Comparison of ENCODE assay signal across 8 cellular contexts in genomic region chr17:42682400-42683384, GRCh38. TPM values are rescaled to one million over a fixed set of nuclear protein-coding genes. Genes with fewer than 3 reads are reported as not detected.
DNase-seq lines count a peak whose midpoint lies in the region; ATAC-seq and TF ChIP-seq lines count a peak whose summit lies in the region.

TSS of gene CNTNAP1 (plus strand) at chr17:42682531. CDS start at chr17:42682830, 299 bp downstream.

- peaks cover 43 to 55% (median 51%) of the 10 kb centered on the region in 10 experiments for H3K4me1 ChIP-seq in BLaER1 treated with 17β-estradiol and CSF1 and Interleukin-3, amounts not matched to agents 10 nM and 100 nM
- H3K4me1 ChIP-seq in OCI-LY1 (ENCODE audit: insufficient read depth, low read length, severe bottlenecking) (peaks cover 35% of the 10 kb centered on the region), body of pancreas (peaks cover 46% of the 10 kb centered on the region), iPS DF 6.9 (ENCODE audit: control insufficient read depth, insufficient read depth, low read length) (peaks cover 13% of the 10 kb centered on the region), sigmoid colon (peaks cover 0 to 69% (median 59%) of the 10 kb centered on the region in 4 donors)

- no peaks in the 10 kb centered on the region for H3F3A ChIP-seq in OCI-LY1 (ENCODE audit: insufficient read depth, low read length)

- H3K36me3 ChIP-seq in BLaER1 treated with 17β-estradiol and CSF1 and Interleukin-3, amounts not matched to agents 10 nM and 100 nM: peaks cover 0 to 11% (median 0%) of the 10 kb centered on the region in 11 experiments; a peak in 2 of 22 replicates
- no peaks in the 10 kb centered on the region for H3K36me3 ChIP-seq in OCI-LY1 (ENCODE audit: insufficient read depth, low read length)
- no peaks in the 10 kb centered on the region for H3K36me3 ChIP-seq in body of pancreas (replicated peaks in 1 of 2; ENCODE audit: insufficient read depth in 1 of 2, low read depth in 2 of 2)
- no peaks in the 10 kb centered on the region for H3K36me3 ChIP-seq in iPS DF 6.9 (ENCODE audit: control insufficient read depth, insufficient read depth, low read length)
- peaks cover 0 to 25% (median 2%) of the 10 kb centered on the region in 4 donors for H3K36me3 ChIP-seq in sigmoid colon

- peaks cover 14 to 35% (median 32%) of the 10 kb centered on the region in 11 experiments for H3K27me3 ChIP-seq in BLaER1 treated with 17β-estradiol and CSF1 and Interleukin-3, amounts not matched to agents 10 nM and 100 nM
- H3K27me3 ChIP-seq in OCI-LY1 (ENCODE audit: insufficient read depth, low read length) (no peaks in the 10 kb centered on the region), body of pancreas (no peaks in the 10 kb centered on the region), iPS DF 6.9 (ENCODE audit: control insufficient read depth, insufficient read depth, low read length) (peaks cover 2% of the 10 kb centered on the region; the same call in 1 of the 2 replicates), sigmoid colon (no peaks in the 10 kb centered on the region)

- H3K4me3 ChIP-seq in BLaER1 treated with 17β-estradiol and CSF1 and Interleukin-3, amounts not matched to agents 10 nM and 100 nM: peak within 1 kb of the TSS; percentile 45 to 70 (median 57)
- H3K4me3 ChIP-seq in OCI-LY1 (ENCODE audit: low read depth, low read length, poor library complexity, severe bottlenecking) (no peak within 1 kb of the TSS), body of pancreas (no peak within 1 kb of the TSS), iPS DF 6.9 (ENCODE audit: low read length) (peak within 1 kb of the TSS; percentile 54; the same call in 1 of the 2 replicates), sigmoid colon (peak within 1 kb of the TSS; percentile 32 to 65 (median 56))

- WGBS in body of pancreas, 2 donors: 6 to 9% methylated on average over 48 to 51 of the region's 51 CpGs
- no CpG with 5 or more reads among the region's 51 CpGs for WGBS in iPS DF 6.9 (ENCODE audit: insufficient coverage, insufficient read length)
- 1% methylated on average over 51 of the region's 51 CpGs for WGBS in sigmoid colon, 2 donors

- H3K79me2 ChIP-seq in OCI-LY1 (ENCODE audit: insufficient read depth, low read length): no peaks in the 10 kb centered on the region

- ATAC-seq in body of pancreas: no peak

- H3K9ac ChIP-seq in BLaER1 treated with 17β-estradiol and CSF1 and Interleukin-3, amounts not matched to agents 10 nM and 100 nM: peak within 1 kb of the TSS; percentile 14 to 66 (median 52); a peak in 19 of 22 replicates
- H3K9ac ChIP-seq in OCI-LY1 (ENCODE audit: low read length): no peak within 1 kb of the TSS

- TF ChIP-seq POLR2A in body of pancreas (IDR thresholded peaks at IDR 0.05) (no peak), sigmoid colon (IDR thresholded peaks at IDR 0.05) (no peak)

- H3K4me2 ChIP-seq in BLaER1 treated with 17β-estradiol and CSF1 and Interleukin-3, amounts not matched to agents 10 nM and 100 nM: peak within 1 kb of the TSS; percentile 79 to 99 (median 91)
- peak within 1 kb of the TSS; percentile 31 for H3K4me2 ChIP-seq in OCI-LY1 (ENCODE audit: low read length)

- H3K9me3 ChIP-seq in BLaER1 treated with 17β-estradiol and CSF1 and Interleukin-3, amounts not matched to agents 10 nM and 100 nM (replicated peaks in 1 of 11): no peaks in the 10 kb centered on the region
- H3K9me3 ChIP-seq in OCI-LY1 (ENCODE audit: low read length): no peaks in the 10 kb centered on the region
- no peaks in the 10 kb centered on the region for H3K9me3 ChIP-seq in body of pancreas
- no peaks in the 10 kb centered on the region for H3K9me3 ChIP-seq in iPS DF 6.9 (ENCODE audit: control insufficient read depth, insufficient read depth, low read length)
- no peaks in the 10 kb centered on the region for H3K9me3 ChIP-seq in sigmoid colon

- intact Hi-C loops in body of pancreas (cut with DNase I): loop anchor here (5.0 kb wide), 2 partner anchors 65 to 105 kb away; partner anchors contain the start of gene PSMC3IP
- intact Hi-C loops in sigmoid colon (cut with DNase I): no loop called here

- H4K20me1 ChIP-seq in BLaER1 treated with 17β-estradiol and CSF1 and Interleukin-3, amounts not matched to agents 10 nM and 100 nM: peaks cover 0 to 20% (median 8%) of the 10 kb centered on the region in 11 experiments; a peak in 10 of 22 replicates
- H4K20me1 ChIP-seq in OCI-LY1 (ENCODE audit: insufficient read depth, low read length): no peaks in the 10 kb centered on the region

- TF ChIP-seq EP300 in sigmoid colon (IDR thresholded peaks at IDR 0.05): peak in 2 of 4 donors; percentile 62 to 86

- no peak within 1 kb of the TSS for H2AFZ ChIP-seq in OCI-LY1 (ENCODE audit: low read length)

- H3K9me2 ChIP-seq in OCI-LY1 (ENCODE audit: low read depth, low read length): no peaks in the 10 kb centered on the region

- no peak within 1 kb of the TSS for H3K27ac ChIP-seq in BLaER1 treated with 17β-estradiol and CSF1 and Interleukin-3, amounts not matched to agents 10 nM and 100 nM
- H3K27ac ChIP-seq in OCI-LY1 (ENCODE audit: low read depth, low read length, poor library complexity, severe bottlenecking): no peak within 1 kb of the TSS
- no peak within 1 kb of the TSS for H3K27ac ChIP-seq in body of pancreas
- no peak within 1 kb of the TSS for H3K27ac ChIP-seq in iPS DF 6.9 (ENCODE audit: low read length)
- peak within 1 kb of the TSS; percentile 65 to 99 (median 98) for H3K27ac ChIP-seq in sigmoid colon

- TF ChIP-seq CTCF in OCI-LY1 (IDR thresholded peaks at IDR 0.05; ENCODE audit: low read length) (no peak), body of pancreas (IDR thresholded peaks at IDR 0.05) (no peak), sigmoid colon (IDR thresholded peaks at IDR 0.05) (no peak)

- DNase-seq in GM19238 (ENCODE audit: insufficient read length, low spot score) (peak; percentile 74), body of pancreas (peak in 3 of 4 donors; percentile 40 to 54 (median 44)), iPS DF 6.9 (ENCODE audit: low read depth, low spot score) (no peak), sigmoid colon (peak; percentile 88), NOMO-1 treated with dmso at 0.1 percent for 144 hours (lab: John Stamatoyannopoulos, UW; ENCODE audit: unreplicated experiment) (no peak)
- DNase-seq in stimulated activated CD4-positive, alpha-beta T cell treated with anti-CD3 and anti-CD28 coated beads, Interleukin-4, amount 100 ng/mL, for 4 hours: no peak

RNA-seq across cellular contexts. Expression of gene CNTNAP1, which starts in this region (rescaled TPM):
- total RNA-seq in body of pancreas (1 to 10 TPM; 4.9 to 6.7 TPM), sigmoid colon (10 to 100 TPM in 3 of 4 donors, 1 to 10 TPM in 1; 7.4 to 46.8 (median 14.9) TPM)
- polyA plus RNA-seq in sigmoid colon: 1 to 10 TPM in 1 of 3 donors, under 1 TPM in 2; under 0.01 to 7.7 (median 0.23) TPM

Comparison
In these comparisons a context has a peak if more than half of its experiments do, and no peak if none do; other contexts are left out.
1. H3K27ac ChIP-seq: peak in sigmoid colon (4 of 4); none in BLaER1 treated with 17β-estradiol and CSF1 and Interleukin-3, amounts not matched to agents 10 nM and 100 nM (0 of 11), OCI-LY1 (single experiment), body of pancreas (0 of 4) and iPS DF 6.9 (single experiment).
2. H3K4me3 ChIP-seq: peak in BLaER1 treated with 17β-estradiol and CSF1 and Interleukin-3, amounts not matched to agents 10 nM and 100 nM (10 of 10), iPS DF 6.9 (single experiment) and sigmoid colon (4 of 4); none in OCI-LY1 (single experiment) and body of pancreas (0 of 2).
3. DNase-seq: peak in GM19238 (single experiment), body of pancreas (3 of 4) and sigmoid colon (single experiment); none in iPS DF 6.9 (single experiment), NOMO-1 treated with dmso at 0.1 percent for 144 hours (single experiment) and stimulated activated CD4-positive, alpha-beta T cell treated with anti-CD3 and anti-CD28 coated beads, Interleukin-4, amount 100 ng/mL, for 4 hours (0 of 2).